Comparison of ENCODE assay signal across 19 cellular contexts in genomic region chr1:26598890-26599289, GRCh38.
DNase-seq lines count a peak whose midpoint lies in the region; ATAC-seq and TF ChIP-seq lines count a peak whose summit lies in the region.
"Had no signal": no experiment of that assay in that cellular context is flagged by ENCODE, and none has a peak within 500 bp of the region (broad histone marks: within the 10 kb centered on the region; RNA-seq: fewer than 3 reads in every experiment).

No MANE protein-coding gene starts in this region.

- ATAC-seq in HG03521 (IDR thresholded peaks at IDR 0.05; ENCODE audit: unreplicated experiment) = no peak
- ATAC-seq: activated naive CD4-positive, alpha-beta T cell treated with anti-CD3 and anti-CD28 coated beads, Interleukin-2, amount 50 U/mL, for 72 hours had no signal

- DNase-seq in AML-193 (lab: John Stamatoyannopoulos, UW) (peak; percentile 51 to 69), KG1 (lab: John Stamatoyannopoulos, UW) (peak; percentile 29), OCI-M1 (lab: John Stamatoyannopoulos, UW) (peak; percentile 68), globus pallidus (ENCODE audit: low spot score) (peak; percentile 23), NCI-H2029 (lab: John Stamatoyannopoulos, UW) (no peak), erythroblast (lab: John Stamatoyannopoulos, UW) (no peak), NCI-H187 (lab: John Stamatoyannopoulos, UW) (no peak)
- DNase-seq: ACHN; activated CD4-positive, alpha-beta T cell treated with anti-CD3 and anti-CD28 coated beads for 4 hours; activated T-cell treated with anti-CD3 and anti-CD28 coated beads for 4 hours; COR-L47; kidney glomerular epithelial cell; NCI-H1436 treated with DMSO at 0.1 percent for 48 hours; NCI-H446 treated with DMSO at 0.1 percent for 48 hours; RPMI8226; T-helper 2 cell; uterus had no signal

- no peak for TF ChIP-seq POLR2A in erythroblast (IDR thresholded peaks at IDR 0.05; ENCODE audit: low read length)

Comparison
In these comparisons a context has a peak if more than half of its experiments do, and no peak if none do; other contexts are left out.
1. DNase-seq: peak in AML-193 (2 of 2), KG1 (single experiment), OCI-M1 (single experiment) and globus pallidus (single experiment); none in NCI-H2029 (single experiment), erythroblast (0 of 2) and NCI-H187 (0 of 2).